22 cellular contexts compared by ENCODE assay signal in the genomic region with DNA sequence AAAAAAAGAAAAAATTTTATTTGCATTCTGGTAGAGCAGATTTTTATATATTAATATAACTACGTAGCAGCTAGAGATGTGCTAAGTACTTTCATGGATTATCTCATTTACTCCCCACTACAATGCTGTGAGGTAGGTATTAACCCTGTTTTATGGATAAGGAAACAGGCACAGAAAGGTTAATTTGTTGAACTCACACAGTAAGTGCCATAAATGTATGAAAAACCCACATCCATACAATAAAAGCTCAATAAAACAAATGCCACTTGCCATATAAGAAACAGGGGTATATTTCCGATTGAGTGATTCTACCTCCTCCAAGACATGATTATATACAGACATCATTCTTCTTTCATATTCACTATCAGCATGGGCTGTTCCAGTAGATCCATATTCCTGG.
"Had no signal": no experiment of that assay in that cellular context is flagged by ENCODE, and none has a peak within 500 bp of the region (broad histone marks: within the 10 kb centered on the region; RNA-seq: fewer than 3 reads in every experiment).

No MANE protein-coding gene starts in this region.

- H3K4me3 Mint-ChIP-seq: activated B cell treated with CpG ODN at 0.5 μM for 24 hours; activated T-cell treated with anti-CD3 and anti-CD28 coated beads, Interleukin-2, amount 50 U/mL, for 72 hours; central memory CD8-positive, alpha-beta T cell; naive B cell; nephron progenitor cell had no signal

- H3K27me3 ChIP-seq: dorsolateral prefrontal cortex, gastroesophageal sphincter, neutrophil, right lobe of liver, testis, upper lobe of left lung, vagina had no signal

- H3K27me3 Mint-ChIP-seq: activated B cell treated with CpG ODN at 0.5 μM for 24 hours; central memory CD8-positive, alpha-beta T cell; naive B cell; progenitor cell of endocrine pancreas had no signal

- H3K9me3 ChIP-seq: gastroesophageal sphincter, left ventricle myocardium inferior, neutrophil, right lobe of liver, testis, upper lobe of left lung, vagina had no signal

- H3K4me1 Mint-ChIP-seq: activated B cell treated with CpG ODN at 0.5 μM for 24 hours; central memory CD8-positive, alpha-beta T cell; naive B cell had no signal

- H3K4me1 ChIP-seq: gastroesophageal sphincter, left ventricle myocardium inferior, testis, vagina had no signal

- H3K27ac Mint-ChIP-seq: activated B cell treated with CpG ODN at 0.5 μM for 24 hours, naive B cell, nephron progenitor cell, progenitor cell of endocrine pancreas had no signal

- DNase-seq: activated B cell treated with CpG ODN at 0.5 μM for 24 hours; activated naive CD4-positive, alpha-beta T cell; activated T-cell treated with anti-CD3 and anti-CD28 coated beads for 4 hours; activated T-cell treated with anti-CD3 and anti-CD28 coated beads, Interleukin-2, amount 50 U/mL, for 72 hours; dorsolateral prefrontal cortex; effector memory CD4-positive, alpha-beta T cell; erythroblast; head of caudate nucleus; left ventricle myocardium inferior; naive B cell; nephron progenitor cell; right lobe of liver; stimulated activated CD4-positive, alpha-beta T cell treated with anti-CD3 and anti-CD28 coated beads, Interleukin-12 subunit alpha, Interleukin-12 subunit beta, amount 100 ng/mL, for 4 hours; stimulated activated CD4-positive, alpha-beta T cell treated with anti-CD3 and anti-CD28 coated beads, Interleukin-4, amount 100 ng/mL, for 1 hour; stimulated activated naive CD8-positive, alpha-beta T cell treated with anti-CD3 and anti-CD28 coated beads, Interleukin-15, Interleukin-2, amounts not matched to agents 100 U/mL and 50 U/mL, for 24 hours; testis; upper lobe of left lung had no signal

- H3K4me3 ChIP-seq: dorsolateral prefrontal cortex, gastroesophageal sphincter, left ventricle myocardium inferior, right lobe of liver, testis, upper lobe of left lung, vagina had no signal

- H3K9me3 Mint-ChIP-seq: activated B cell treated with CpG ODN at 0.5 μM for 24 hours; activated T-cell treated with anti-CD3 and anti-CD28 coated beads, Interleukin-2, amount 50 U/mL, for 72 hours; central memory CD8-positive, alpha-beta T cell; naive B cell had no signal

- ATAC-seq: gastroesophageal sphincter had no signal

- H3K36me3 ChIP-seq: right lobe of liver, upper lobe of left lung had no signal

- H3K27ac ChIP-seq: dorsolateral prefrontal cortex, gastroesophageal sphincter, left ventricle myocardium inferior, neutrophil, right lobe of liver, testis, upper lobe of left lung, vagina had no signal
